In genomic region chr20:650954-651353, GRCh38 we compare ENCODE assay signal across 12 cellular contexts. TPM values are rescaled to one million over a fixed set of nuclear protein-coding genes. Genes with fewer than 3 reads are reported as not detected.
DNase-seq lines count a peak whose midpoint lies in the region; ATAC-seq, FAIRE-seq and TF ChIP-seq lines count a peak whose summit lies in the region.
"Had no signal": no experiment of that assay in that cellular context is flagged by ENCODE, and none has a peak within 500 bp of the region (broad histone marks: within the 10 kb centered on the region; RNA-seq: fewer than 3 reads in every experiment).

No MANE protein-coding gene starts in this region.

- H3K4me2 ChIP-seq in PC-9 (peak overlapping the region; percentile 80), H1 (ENCODE audit: insufficient read depth in 1 of 2, low read depth in 2 of 2, low read length in 2 of 2) (no peak overlapping the region; a peak in 1 of 4 replicates)

- H3K9me3 ChIP-seq in PC-9 (ENCODE audit: insufficient read depth, low read depth) (no peaks in the 10 kb centered on the region), H1 (ENCODE audit: insufficient read depth in 2 of 2, low read depth in 1 of 2, low read length in 1 of 2) (no peaks in the 10 kb centered on the region)

- CTCF ChIA-PET in PC-9 (lab: Charles Lee) (interaction anchor here (0.5 kb wide), 1 partner anchor 80 kb away, joined by 3 read pairs; no protein-coding TSS in a partner anchor), H1 (lab: Charles Lee; ENCODE audit: partially characterized antibody) (interaction anchor here (1.2 to 11.0 kb wide), 6 partner anchors 11 to 89 kb away, joined by 4 to 157 read pairs (median 14); no protein-coding TSS in a partner anchor)

- peak overlapping the region; percentile 94; the same call in 1 of the 2 replicates for H3K4me3 ChIP-seq in PC-9
- H3K4me3 ChIP-seq in H1 (ENCODE audit: extremely low read depth in 1 of 4, insufficient read depth in 2 of 4, low read depth in 3 of 4, low read length in 4 of 4): no peak overlapping the region
- no peak overlapping the region for H3K4me3 ChIP-seq in retinal pigment epithelial cell (ENCODE audit: low read length)

- no peaks in the 10 kb centered on the region for H3K27me3 Mint-ChIP-seq in activated T-cell treated with anti-CD3 and anti-CD28 coated beads, Interleukin-2, amount 50 U/mL, for 4 hours (ENCODE audit: low read depth)

- H3K4me1 ChIP-seq in PC-9 (replicated peaks; ENCODE audit: insufficient read depth) (peaks cover 31% of the 10 kb centered on the region), H1 (replicated peaks in 1 of 4; ENCODE audit: control insufficient read depth in 3 of 4, insufficient read depth in 4 of 4, low read length in 3 of 4) (peaks cover 6 to 19% (median 12%) of the 10 kb centered on the region in 4 experiments)

- TF ChIP-seq CTCF in PC-9 (conservative IDR thresholded peaks at IDR 0.05): 0 out of 2 replicates have a peak, but pooled peaks have one; percentile 20
- TF ChIP-seq CTCF in H1 (IDR thresholded peaks at IDR 0.05; ENCODE audit: control extremely low read depth in 1 of 3, insufficient read depth in 1 of 3, low read depth in 1 of 3, low read length in 3 of 3): peak; percentile 1 to 38 (median 8); a peak in 2 of 4 replicates
- peak; percentile 12 for TF ChIP-seq CTCF in retinal pigment epithelial cell (conservative IDR thresholded peaks at IDR 0.05; ENCODE audit: low read depth, low read length)

- TF ChIP-seq EP300 in H1 (IDR thresholded peaks at IDR 0.05; ENCODE audit: borderline replicate concordance in 1 of 2, low read depth in 2 of 2, low read length in 2 of 2): 0 out of 3 replicates have a peak, but pooled peaks of 1 of the 2 experiments have one; percentile 33

- H3K36me3 Mint-ChIP-seq in activated T-cell treated with anti-CD3 and anti-CD28 coated beads, Interleukin-2, amount 50 U/mL, for 4 hours (ENCODE audit: insufficient read depth): peaks cover 15% of the 10 kb centered on the region

- no peak overlapping the region for H2BK15ac ChIP-seq in H1 (ENCODE audit: low read length)

- BruUV-seq in PC-9 (replicated peaks; lab: Mats Ljungman, UMichigan): no TSS peak

- no peak overlapping the region for H2BK12ac ChIP-seq in H1 (ENCODE audit: low read depth, low read length)

- 80% methylated on average over 5 of the region's 5 CpGs; no CpG with 5 or more reads in 1 of the 2 experiments for WGBS in H1 (ENCODE audit: extremely low coverage in 1 of 2, insufficient coverage in 1 of 2, insufficient read length in 1 of 2, insufficient replicate concordance in 2 of 2, low coverage in 1 of 2, low lambda C conversion rate in 2 of 2, missing lambda C conversion rate in 1 of 2), 2 experiments

- no peak overlapping the region for H2BK20ac ChIP-seq in H1 (ENCODE audit: low read length)

- H3K4ac ChIP-seq in H1 (replicated peaks; ENCODE audit: insufficient read length, low read depth, low read length): no peak overlapping the region

- no peak for FAIRE-seq in H1 (lab: Jason Lieb, UNC)
- FAIRE-seq: islet of Langerhans had no signal

- H4K5ac ChIP-seq in H1 (ENCODE audit: insufficient read length, low read depth, low read length): no peak overlapping the region

- H3K79me2 ChIP-seq in PC-9 (ENCODE audit: low read depth) (peaks cover 67% of the 10 kb centered on the region), H1 (ENCODE audit: control insufficient read depth in 1 of 2, insufficient read depth in 2 of 2, low read length in 2 of 2) (no peaks in the 10 kb centered on the region)

- TF ChIP-seq RAD21 in H1 (IDR thresholded peaks at IDR 0.05 in 1 of 2, conservative IDR thresholded peaks at IDR 0.05 in 1 of 2; ENCODE audit: low read depth in 2 of 2, low read length in 2 of 2): peak in 1 of 2 experiments; percentile 29; a peak in 1 of 4 replicates

- H2BK120ac ChIP-seq in H1 (replicated peaks; ENCODE audit: low read depth, low read length): no peak overlapping the region

- H2AK5ac ChIP-seq in H1 (ENCODE audit: low read depth, low read length): no peak overlapping the region

- intact Hi-C loops in PC-9 (cut with micrococcal nuclease; ENCODE audit: unreplicated experiment): loop anchor here (5.0 to 10.0 kb wide), 3 partner anchors 86 to 824 kb away; partner anchors contain the start of gene SOX12

- no peak overlapping the region for H3K27ac ChIP-seq in PC-9
- no peak overlapping the region for H3K27ac ChIP-seq in H1 (ENCODE audit: low read depth, low read length)

- no peak overlapping the region for H2AFZ ChIP-seq in PC-9
- H2AFZ ChIP-seq in H1 (ENCODE audit: low read length): no peak overlapping the region

- H3K18ac ChIP-seq in H1 (ENCODE audit: extremely low read depth, low read length): no peak overlapping the region

- H4K20me1 ChIP-seq in PC-9 (ENCODE audit: insufficient read depth) (peaks cover 64% of the 10 kb centered on the region), H1 (replicated peaks in 1 of 2; ENCODE audit: control insufficient read depth in 1 of 2, insufficient read depth in 2 of 2, low read length in 2 of 2) (peaks cover 0 to 4% of the 10 kb centered on the region in 2 experiments)

- no peaks in the 10 kb centered on the region for H3K79me1 ChIP-seq in H1 (ENCODE audit: low read depth, low read length)

- no peaks in the 10 kb centered on the region for H3K9me3 Mint-ChIP-seq in activated T-cell treated with anti-CD3 and anti-CD28 coated beads, Interleukin-2, amount 50 U/mL, for 4 hours

- no peak overlapping the region for H3K14ac ChIP-seq in H1 (ENCODE audit: insufficient read length)

- H3F3A ChIP-seq in PC-9 (ENCODE audit: insufficient read depth, low read depth): peaks cover 42% of the 10 kb centered on the region; the same call in 1 of the 2 replicates

- H3K4me1 Mint-ChIP-seq in activated T-cell treated with anti-CD3 and anti-CD28 coated beads, Interleukin-2, amount 50 U/mL, for 4 hours (ENCODE audit: low read depth): peaks cover 32% of the 10 kb centered on the region

- no peak overlapping the region for H3K23ac ChIP-seq in H1 (ENCODE audit: insufficient read length)

- no peaks in the 10 kb centered on the region for H3K9me2 ChIP-seq in PC-9 (ENCODE audit: insufficient read depth)

- H3K36me3 ChIP-seq in PC-9 (ENCODE audit: low read depth) (peaks cover 38% of the 10 kb centered on the region), H1 (ENCODE audit: control insufficient read depth in 2 of 4, insufficient read depth in 4 of 4, low read length in 3 of 4) (peaks cover 7 to 16% (median 15%) of the 10 kb centered on the region in 4 experiments; a peak in 7 of 8 replicates)

- H2BK5ac ChIP-seq in H1 (ENCODE audit: low read depth, low read length): no peak overlapping the region

- peak overlapping the region; percentile 90 for H3K4me3 Mint-ChIP-seq in activated T-cell treated with anti-CD3 and anti-CD28 coated beads, Interleukin-2, amount 50 U/mL, for 4 hours

- no peak overlapping the region for H4K8ac ChIP-seq in H1 (ENCODE audit: extremely low read depth, insufficient read depth, low read length)

- POLR2A ChIA-PET in PC-9 (lab: Charles Lee; ENCODE audit: unreplicated experiment): interaction anchor here (0.7 kb wide), 1 partner anchor 17 kb away, joined by 5 read pairs; no protein-coding TSS in a partner anchor
- POLR2A ChIA-PET in H1 (lab: Charles Lee; ENCODE audit: partially characterized antibody): interaction anchor here (0.8 to 2.9 kb wide), 5 partner anchors 11 to 88 kb away, joined by 4 to 19 read pairs (median 4); no protein-coding TSS in a partner anchor

- H4K91ac ChIP-seq in H1 (replicated peaks; ENCODE audit: insufficient read length, low read length): no peak overlapping the region

- TF ChIP-seq POLR2A in H1 (IDR thresholded peaks at IDR 0.05; ENCODE audit: control extremely low read depth in 1 of 2, low read depth in 2 of 2, low read length in 2 of 2): no peak

- H3K27me3 ChIP-seq in PC-9 (ENCODE audit: insufficient read depth, low read depth) (no peaks in the 10 kb centered on the region), H1 (replicated peaks in 1 of 4; ENCODE audit: control insufficient read depth in 3 of 4, extremely low read depth in 1 of 4, insufficient read depth in 3 of 4, low read length in 3 of 4) (peaks cover 0 to 7% (median 0%) of the 10 kb centered on the region in 4 experiments; a peak in 3 of 7 replicates)

- H3K56ac ChIP-seq in H1 (replicated peaks; ENCODE audit: insufficient read length, low read depth, low read length): no peak overlapping the region

- no peak overlapping the region for H3K9ac ChIP-seq in H1 (replicated peaks in 1 of 4; ENCODE audit: extremely low read depth in 1 of 4, low read depth in 3 of 4, low read length in 3 of 4)

- ATAC-seq in activated T-cell treated with anti-CD3 and anti-CD28 coated beads, Interleukin-2, amount 50 U/mL, for 4 hours: no peak
- no peak for ATAC-seq in GM18873 (IDR thresholded peaks at IDR 0.05; ENCODE audit: low FRiP score, unreplicated experiment)

- H3K23me2 ChIP-seq in H1 (ENCODE audit: low read depth, low read length): peaks cover 10% of the 10 kb centered on the region; the same call in 1 of the 2 replicates

- DNase-seq in activated T-cell treated with anti-CD3 and anti-CD28 coated beads, Interleukin-2, amount 50 U/mL, for 4 hours: no peak
- DNase-seq in activated T-cell treated with anti-CD3 and anti-CD28 coated beads, Interleukin-2, amount 50 U/mL, for 48 hours: no peak
- DNase-seq in PC-9 (no peak), H1 (ENCODE audit: low read depth in 1 of 2, low spot score in 2 of 2) (no peak), retinal pigment epithelial cell (ENCODE audit: low read depth) (no peak), NCI-H128 (lab: John Stamatoyannopoulos, UW; ENCODE audit: unreplicated experiment) (no peak), Kasumi-1 (lab: John Stamatoyannopoulos, UW) (no peak)
- DNase-seq: NCI-H2227 treated with DMSO at 0.1 percent for 48 hours; stimulated activated CD4-positive, alpha-beta T cell treated with anti-CD3 and anti-CD28 coated beads, Interleukin-2, amount 100 ng/mL, for 48 hours had no signal

RNA-seq across cellular contexts. Expression of gene SRXN1, which starts 2.0 kb away (rescaled TPM):
- 10 to 100 TPM; 28.5 to 39.8 (median 38.5) TPM for total RNA-seq in activated T-cell treated with anti-CD3 and anti-CD28 coated beads, Interleukin-2, amount 50 U/mL, for 4 hours
- total RNA-seq in PC-9 (2021): 167 and 204 TPM in 2 replicates
- total RNA-seq in H1 (2021; fragmentation: NEBNext Ultra II Directional; extraction: Animal tissue kit (Norgen Biotek cat#: 25700)): 15.8 and 16.7 TPM in 2 replicates
- polyA plus RNA-seq in H1 (2011; rRNA removed): 12.2 and 12.7 TPM in 2 replicates
- 15.8 TPM for polyA plus RNA-seq in H1 (2011; cell fraction: cytosol; rRNA removed)
- 7.5 TPM for polyA plus RNA-seq in H1 (2011; cell fraction: nucleus; rRNA removed)
- polyA plus RNA-seq in H1 (2012, experiment 1 of 2): 15.0 to 16.5 TPM (median 15.5 TPM) in 4 replicates
- 5.7 TPM for polyA plus RNA-seq in H1 (2012, experiment 2 of 2)
- polyA plus RNA-seq in H1 (2013, experiment 1 of 2): 13.5 TPM
- 13.9 TPM for polyA plus RNA-seq in H1 (2013, experiment 2 of 2)
- polyA minus RNA-seq in H1 (2011; rRNA and poly(A)+ RNA removed): 14.4 and 15.9 TPM in 2 replicates
- polyA minus RNA-seq in H1 (2011; cell fraction: cytosol; rRNA and poly(A)+ RNA removed): 5.9 TPM
- polyA minus RNA-seq in H1 (2011; cell fraction: nucleus; rRNA and poly(A)+ RNA removed): 7.6 TPM

RNA-seq across cellular contexts. Expression of gene SCRT2, which starts 24.6 kb away (rescaled TPM):
- not detected for total RNA-seq in activated T-cell treated with anti-CD3 and anti-CD28 coated beads, Interleukin-2, amount 50 U/mL, for 4 hours
- not detected in 2 replicates for total RNA-seq in PC-9 (2021)
- 0.27 and 0.34 TPM in 2 replicates for total RNA-seq in H1 (2021; fragmentation: NEBNext Ultra II Directional; extraction: Animal tissue kit (Norgen Biotek cat#: 25700))
- polyA plus RNA-seq in H1 (2011; rRNA removed): 0.12 and 0.14 TPM in 2 replicates
- 0.05 TPM for polyA plus RNA-seq in H1 (2011; cell fraction: cytosol; rRNA removed)
- 0.57 TPM for polyA plus RNA-seq in H1 (2011; cell fraction: nucleus; rRNA removed)
- polyA plus RNA-seq in H1 (2012, experiment 1 of 2): 0.21 to 0.36 TPM (median 0.32 TPM) in 4 replicates
- polyA plus RNA-seq in H1 (2012, experiment 2 of 2): 0.25 TPM
- 0.59 TPM for polyA plus RNA-seq in H1 (2013, experiment 1 of 2)
- polyA plus RNA-seq in H1 (2013, experiment 2 of 2): 0.55 TPM
- polyA minus RNA-seq in H1 (2011; rRNA and poly(A)+ RNA removed): 0.05 and 0.06 TPM in 2 replicates
- 0.44 TPM for polyA minus RNA-seq in H1 (2011; cell fraction: cytosol; rRNA and poly(A)+ RNA removed)
- polyA minus RNA-seq in H1 (2011; cell fraction: nucleus; rRNA and poly(A)+ RNA removed): 0.30 TPM
- polyA plus RNA-seq: BJ had no signal

RNA-seq across cellular contexts. Expression of gene TCF15, which starts 40.8 kb away (rescaled TPM):
- under 1 TPM in 1 of 3 donors, not detected in 2; 0.21 TPM for total RNA-seq in activated T-cell treated with anti-CD3 and anti-CD28 coated beads, Interleukin-2, amount 50 U/mL, for 4 hours
- total RNA-seq in PC-9 (2021): not detected in 2 replicates
- total RNA-seq in H1 (2021; fragmentation: NEBNext Ultra II Directional; extraction: Animal tissue kit (Norgen Biotek cat#: 25700)): 6.9 and 7.3 TPM in 2 replicates
- polyA plus RNA-seq in H1 (2011; rRNA removed): 3.7 and 4.4 TPM in 2 replicates
- polyA plus RNA-seq in H1 (2011; cell fraction: cytosol; rRNA removed): 4.0 TPM
- 2.3 TPM for polyA plus RNA-seq in H1 (2011; cell fraction: nucleus; rRNA removed)
- polyA plus RNA-seq in H1 (2012, experiment 1 of 2): 3.3 to 7.0 TPM (median 5.5 TPM) in 4 replicates
- polyA plus RNA-seq in H1 (2012, experiment 2 of 2): 1.3 TPM
- polyA plus RNA-seq in H1 (2013, experiment 1 of 2): 5.6 TPM
- polyA plus RNA-seq in H1 (2013, experiment 2 of 2): 5.4 TPM
- 0.15 and 0.38 TPM in 2 replicates for polyA minus RNA-seq in H1 (2011; rRNA and poly(A)+ RNA removed)
- 4.1 TPM for polyA minus RNA-seq in H1 (2011; cell fraction: cytosol; rRNA and poly(A)+ RNA removed)
- 2.9 TPM for polyA minus RNA-seq in H1 (2011; cell fraction: nucleus; rRNA and poly(A)+ RNA removed)
- polyA plus RNA-seq: BJ had no signal
